13 cellular contexts compared by ENCODE assay signal in genomic region chr10:124680675-124681074, GRCh38.
A peak's percentile ranks its signal among the peaks of the same experiment; 100 is the strongest.
DNase-seq lines count a peak whose midpoint lies in the region; ATAC-seq and TF ChIP-seq lines count a peak whose summit lies in the region.
"Had no signal": no experiment of that assay in that cellular context is flagged by ENCODE, and none has a peak within 500 bp of the region (broad histone marks: within the 10 kb centered on the region; RNA-seq: fewer than 3 reads in every experiment).

No MANE protein-coding gene starts in this region.

- TF ChIP-seq CTCF in activated B cell treated with CpG ODN at 0.5 μM for 24 hours (IDR thresholded peaks at IDR 0.05) (no peak), chondrocyte (IDR thresholded peaks at IDR 0.05) (no peak)

- no peaks in the 10 kb centered on the region for H3K27me3 Mint-ChIP-seq in activated B cell treated with CpG ODN at 0.5 μM for 24 hours
- no peaks in the 10 kb centered on the region for H3K27me3 Mint-ChIP-seq in chondrocyte (ENCODE audit: low read depth)
- H3K27me3 Mint-ChIP-seq: activated T-cell treated with anti-CD3 and anti-CD28 coated beads, Interleukin-2, amount 50 U/mL, for 24 hours had no signal

- POLR2A ChIA-PET in activated B cell treated with CpG ODN at 0.5 μM for 24 hours (lab: Charles Lee) = no interaction called here

- intact Hi-C loops in activated B cell treated with CpG ODN at 0.5 μM for 24 hours (cut with micrococcal nuclease) = no loop called here

- H3K4me3 Mint-ChIP-seq in activated B cell treated with CpG ODN at 0.5 μM for 24 hours = no peak overlapping the region
- H3K4me3 Mint-ChIP-seq in chondrocyte (ENCODE audit: unreplicated experiment) = no peak overlapping the region
- H3K4me3 Mint-ChIP-seq: activated T-cell treated with anti-CD3 and anti-CD28 coated beads, Interleukin-2, amount 50 U/mL, for 24 hours; neural progenitor cell had no signal

- peaks cover 69% of the 10 kb centered on the region for H3K36me3 Mint-ChIP-seq in activated B cell treated with CpG ODN at 0.5 μM for 24 hours (ENCODE audit: low read depth)
- H3K36me3 Mint-ChIP-seq in chondrocyte (ENCODE audit: low read depth) = peaks cover 11% of the 10 kb centered on the region

- peaks cover 76% of the 10 kb centered on the region for H3K4me1 Mint-ChIP-seq in activated B cell treated with CpG ODN at 0.5 μM for 24 hours
- peaks cover 17% of the 10 kb centered on the region for H3K4me1 Mint-ChIP-seq in chondrocyte (ENCODE audit: low read depth)

- H3K27ac ChIP-seq in skin epidermis = peak overlapping the region in 12 of 21 experiments; percentile 21 to 85 (median 52)
- H3K27ac ChIP-seq: cardiac muscle cell, neural progenitor cell had no signal

- H3K27ac Mint-ChIP-seq in activated B cell treated with CpG ODN at 0.5 μM for 24 hours (peak overlapping the region; percentile 71), chondrocyte (ENCODE audit: unreplicated experiment) (no peak overlapping the region)
- H3K27ac Mint-ChIP-seq: activated T-cell treated with anti-CD3 and anti-CD28 coated beads, Interleukin-2, amount 50 U/mL, for 24 hours; neural progenitor cell had no signal

- DNase-seq in EH (ENCODE audit: low read depth) = peak; percentile 13
- DNase-seq in activated B cell treated with CpG ODN at 0.5 μM for 24 hours = no peak
- peak; percentile 86 for DNase-seq in hepatic stellate cell (ENCODE audit: low spot score)
- DNase-seq in activated CD4-positive, alpha-beta T cell treated with anti-CD3 and anti-CD28 coated beads for 48 hours = no peak
- DNase-seq in chondrocyte (ENCODE audit: low spot score) = no peak
- DNase-seq: activated T-cell treated with anti-CD3 and anti-CD28 coated beads, Interleukin-2, amount 50 U/mL, for 24 hours; NCI-H510A had no signal

- H3K9me3 Mint-ChIP-seq in activated B cell treated with CpG ODN at 0.5 μM for 24 hours (no peaks in the 10 kb centered on the region), chondrocyte (ENCODE audit: low read depth) (no peaks in the 10 kb centered on the region)
- H3K9me3 Mint-ChIP-seq: activated T-cell treated with anti-CD3 and anti-CD28 coated beads, Interleukin-2, amount 50 U/mL, for 24 hours; neural progenitor cell had no signal

- H3K4me3 ChIP-seq in skin epidermis = no peak overlapping the region
- H3K4me3 ChIP-seq: cardiac muscle cell, hepatocyte, neural progenitor cell had no signal

- no peak for ATAC-seq in activated B cell treated with CpG ODN at 0.5 μM for 24 hours (ENCODE audit: low read depth)
- ATAC-seq in GM21529 (IDR thresholded peaks at IDR 0.05; ENCODE audit: unreplicated experiment) = no peak
- no peak for ATAC-seq in HG02759 (IDR thresholded peaks at IDR 0.05; ENCODE audit: unreplicated experiment)

- CTCF ChIA-PET in activated B cell treated with CpG ODN at 0.5 μM for 24 hours (lab: Charles Lee) = interaction anchor here (0.7 to 1.0 kb wide), 3 partner anchors 9 to 61 kb away, joined by 3 to 5 read pairs (median 3); no protein-coding TSS in a partner anchor

Comparison
In these comparisons a context has a peak if more than half of its experiments do, and no peak if none do; other contexts are left out.
1. DNase-seq: peak in EH (single experiment) and hepatic stellate cell (single experiment); none in activated B cell treated with CpG ODN at 0.5 μM for 24 hours (single experiment), activated CD4-positive, alpha-beta T cell treated with anti-CD3 and anti-CD28 coated beads for 48 hours (single experiment) and chondrocyte (single experiment).